8 cellular contexts compared by ENCODE assay signal in genomic region chr19:23395041-23395721, GRCh38.
A peak's percentile ranks its signal among the peaks of the same experiment; 100 is the strongest.
DNase-seq lines count a peak whose midpoint lies in the region; ATAC-seq and TF ChIP-seq lines count a peak whose summit lies in the region.

ZNF91 (minus strand) TSS chr19:23395471; CDS start chr19:23395354, 117 bp downstream.

- in situ Hi-C loops in astrocyte of the spinal cord (cut with HindIII; ENCODE audit: low sequenced_read_pairs) = no loop called here

- peak; percentile 98 for ATAC-seq in HG02678 (IDR thresholded peaks at IDR 0.05; ENCODE audit: unreplicated experiment)

- DNase-seq in NCI-H1436 (lab: John Stamatoyannopoulos, UW) (peak; percentile 94), T1000 (lab: John Stamatoyannopoulos, UW) (peak; percentile 83), astrocyte of the spinal cord (ENCODE audit: low read depth, low spot score) (peak; percentile 97), hypothalamus (lab: John Stamatoyannopoulos, UW) (peak; percentile 63 to 98 (median 91)), retinal pigment epithelial cell (ENCODE audit: low read depth) (peak; percentile 93), cortex of kidney (lab: John Stamatoyannopoulos, UW) (no peak)

- TF ChIP-seq CTCF in GM12875 (IDR thresholded peaks at IDR 0.05; ENCODE audit: borderline replicate concordance, insufficient read depth, low read depth, low read length) (no peak), astrocyte of the spinal cord (IDR thresholded peaks at IDR 0.05; ENCODE audit: low read depth, low read length) (no peak), retinal pigment epithelial cell (conservative IDR thresholded peaks at IDR 0.05; ENCODE audit: low read depth, low read length) (no peak)

- peak within 1 kb of the TSS; percentile 71 for H3K4me3 ChIP-seq in GM12875 (ENCODE audit: low read depth, low read length)
- peak within 1 kb of the TSS; percentile 97 for H3K4me3 ChIP-seq in astrocyte of the spinal cord (ENCODE audit: low read depth, low read length)
- peak within 1 kb of the TSS; percentile 98 for H3K4me3 ChIP-seq in retinal pigment epithelial cell (ENCODE audit: low read length)
